In genomic region chr4:111681751-111682150, GRCh38 we compare ENCODE assay signal across 22 cellular contexts.
"Had no signal": no experiment of that assay in that cellular context is flagged by ENCODE, and none has a peak within 500 bp of the region (broad histone marks: within the 10 kb centered on the region; RNA-seq: fewer than 3 reads in every experiment).

No MANE protein-coding gene starts in this region.

- H3K27me3 Mint-ChIP-seq: effector memory CD8-positive, alpha-beta T cell; memory B cell; stimulated activated naive CD8-positive, alpha-beta T cell treated with anti-CD3 and anti-CD28 coated beads, Interleukin-15, amount 100 ng/mL, for 72 hours had no signal

- H3K4me3 Mint-ChIP-seq: effector memory CD8-positive, alpha-beta T cell; memory B cell; naive thymus-derived CD8-positive, alpha-beta T cell; nephron progenitor cell; stimulated activated naive CD8-positive, alpha-beta T cell treated with anti-CD3 and anti-CD28 coated beads, Interleukin-15, amount 100 ng/mL, for 72 hours had no signal

- H3K27ac Mint-ChIP-seq: effector memory CD8-positive, alpha-beta T cell; memory B cell; naive thymus-derived CD8-positive, alpha-beta T cell; nephron progenitor cell; stimulated activated naive CD8-positive, alpha-beta T cell treated with anti-CD3 and anti-CD28 coated beads, Interleukin-15, amount 100 ng/mL, for 72 hours had no signal

- H3K9me3 Mint-ChIP-seq: memory B cell; stimulated activated naive CD8-positive, alpha-beta T cell treated with anti-CD3 and anti-CD28 coated beads, Interleukin-15, amount 100 ng/mL, for 72 hours had no signal

- H3K36me3 Mint-ChIP-seq: memory B cell; naive thymus-derived CD8-positive, alpha-beta T cell had no signal

- DNase-seq: cortex of kidney; effector memory CD8-positive, alpha-beta T cell; erythroblast; esophagus squamous epithelium; gastrocnemius medialis; head of caudate nucleus; left ventricle myocardium superior; naive thymus-derived CD8-positive, alpha-beta T cell; nephron progenitor cell; stimulated activated CD4-positive, alpha-beta T cell treated with anti-CD3 and anti-CD28 coated beads, Interleukin-12 subunit alpha, Interleukin-12 subunit beta, amount 100 ng/mL, for 4 hours; stimulated activated CD4-positive, alpha-beta T cell treated with anti-CD3 and anti-CD28 coated beads, Interleukin-1b, Interleukin-23, amount 100 ng/mL, for 48 hours; stimulated activated CD4-positive, alpha-beta T cell treated with anti-CD3 and anti-CD28 coated beads, Interleukin-4, amount 100 ng/mL, for 1 hour; stimulated activated CD8-positive, alpha-beta memory T cell treated with anti-CD3 and anti-CD28 coated beads, Interleukin-4, amount 100 ng/mL, for 48 hours; stimulated activated naive CD4-positive, alpha-beta T cell; stimulated activated naive CD8-positive, alpha-beta T cell treated with anti-CD3 and anti-CD28 coated beads, Interleukin-15, amount 100 ng/mL, for 72 hours; transverse colon; upper lobe of right lung; uterus had no signal

- ATAC-seq: effector memory CD8-positive, alpha-beta T cell; gastrocnemius medialis; left ventricle myocardium superior; naive thymus-derived CD8-positive, alpha-beta T cell; sciatic nerve; stimulated activated naive CD8-positive, alpha-beta T cell treated with anti-CD3 and anti-CD28 coated beads, Interleukin-15, amount 100 ng/mL, for 72 hours; upper lobe of right lung had no signal

- H3K4me1 Mint-ChIP-seq: naive thymus-derived CD8-positive, alpha-beta T cell; stimulated activated naive CD8-positive, alpha-beta T cell treated with anti-CD3 and anti-CD28 coated beads, Interleukin-15, amount 100 ng/mL, for 72 hours had no signal

- FAIRE-seq: endometrium, keratinocyte had no signal
